14 cellular contexts compared by ENCODE assay signal in the genomic region with DNA sequence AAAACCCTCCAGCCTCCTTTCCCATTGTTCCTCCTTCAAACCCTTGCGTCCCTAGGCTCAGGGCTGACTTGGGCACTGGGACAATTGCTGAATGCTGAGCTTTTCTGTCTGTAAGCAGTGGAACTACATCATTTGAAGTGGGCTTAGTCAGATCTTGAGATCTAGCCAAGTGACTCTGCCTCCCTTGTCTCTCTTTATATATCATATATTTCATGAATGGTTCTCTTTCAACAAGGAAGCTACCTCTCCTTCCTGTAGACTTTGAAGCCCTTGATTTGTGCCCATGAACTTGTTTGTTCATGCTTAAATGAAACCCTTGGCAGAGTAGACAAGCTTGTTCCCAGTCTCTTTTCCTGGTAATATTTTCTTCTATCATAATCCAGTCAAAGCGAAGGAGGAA. TPM values are rescaled to one million over a fixed set of nuclear protein-coding genes. Genes with fewer than 3 reads are reported as not detected.
A peak's percentile ranks its signal among the peaks of the same experiment; 100 is the strongest.
DNase-seq lines count a peak whose midpoint lies in the region; ATAC-seq, FAIRE-seq and TF ChIP-seq lines count a peak whose summit lies in the region.
"Had no signal": no experiment of that assay in that cellular context is flagged by ENCODE, and none has a peak within 500 bp of the region (broad histone marks: within the 10 kb centered on the region; RNA-seq: fewer than 3 reads in every experiment).

No MANE protein-coding gene starts in this region.

- no peak for ATAC-seq in GM19455 (IDR thresholded peaks at IDR 0.05; ENCODE audit: unreplicated experiment)
- ATAC-seq: CD8-positive, alpha-beta T cell had no signal

- in situ Hi-C loops in astrocyte of the spinal cord (cut with HindIII; ENCODE audit: low sequenced_read_pairs), result no loop called here

- DNase-seq in HPDE6-E6E7 (ENCODE audit: extremely low spot score), result peak; percentile 60
- DNase-seq in astrocyte of the spinal cord (ENCODE audit: low read depth, low spot score), result peak; percentile 64
- DNase-seq in foreskin melanocyte, result peak; percentile 32
- peak; percentile 10 for DNase-seq in ureter (ENCODE audit: low spot score)
- no peak for DNase-seq in urothelium cell line (ENCODE audit: low spot score)
- DNase-seq in cardiac septum (ENCODE audit: low spot score), result no peak
- DNase-seq: activated effector memory CD4-positive, alpha-beta T cell treated with Interleukin-2 at 50 U/mL for 16 hours; CD8-positive, alpha-beta T cell; GF-D8; NCI-H1048; stimulated activated CD4-positive, alpha-beta T cell treated with anti-CD3 and anti-CD28 coated beads, Interleukin-15, amount 100 ng/mL, for 24 hours had no signal

- TF ChIP-seq CTCF in astrocyte of the spinal cord (IDR thresholded peaks at IDR 0.05; ENCODE audit: low read depth, low read length), result no peak

- H3K4me3 ChIP-seq in astrocyte of the spinal cord (ENCODE audit: low read depth, low read length), result no peak overlapping the region
- H3K4me3 ChIP-seq: SJSA1, suprapubic skin had no signal

- no peak for FAIRE-seq in urothelium cell line (lab: Jason Lieb, UNC)

- intact Hi-C loops in cardiac septum (cut with DNase I), result no loop called here

RNA-seq across cellular contexts. Expression of a gene that starts 60.0 kb away (rescaled TPM):
- total RNA-seq in ureter, result 57.7 TPM
- 145 TPM for total RNA-seq in cardiac septum

Comparison
In these comparisons a context has a peak if more than half of its experiments do, and no peak if none do; other contexts are left out.
1. DNase-seq: peak in HPDE6-E6E7 (single experiment), astrocyte of the spinal cord (single experiment), foreskin melanocyte (single experiment) and ureter (single experiment); none in urothelium cell line (single experiment) and cardiac septum (single experiment).